Comparison of ENCODE assay signal across 9 cellular contexts in genomic region chr9:130129425-130130061, GRCh38. TPM values are rescaled to one million over a fixed set of nuclear protein-coding genes. Genes with fewer than 3 reads are reported as not detected.
DNase-seq lines count a peak whose midpoint lies in the region; FAIRE-seq and TF ChIP-seq lines count a peak whose summit lies in the region.
"Had no signal": no experiment of that assay in that cellular context is flagged by ENCODE, and none has a peak within 500 bp of the region (broad histone marks: within the 10 kb centered on the region; RNA-seq: fewer than 3 reads in every experiment).

No MANE protein-coding gene starts in this region.

- no peaks in the 10 kb centered on the region for H3K9me3 Mint-ChIP-seq in activated T-cell treated with anti-CD3 and anti-CD28 coated beads, Interleukin-2, amount 50 U/mL, for 24 hours
- no peaks in the 10 kb centered on the region for H3K9me3 Mint-ChIP-seq in stimulated activated naive CD8-positive, alpha-beta T cell treated with anti-CD3 and anti-CD28 coated beads, Interleukin-15, Interleukin-2, amounts not matched to agents 100 ng/mL and 50 ng/mL, for 24 hours

- H3K36me3 Mint-ChIP-seq in activated T-cell treated with anti-CD3 and anti-CD28 coated beads, Interleukin-2, amount 50 U/mL, for 24 hours (ENCODE audit: low read depth), result peaks cover 81% of the 10 kb centered on the region
- H3K36me3 Mint-ChIP-seq in stimulated activated naive CD8-positive, alpha-beta T cell treated with anti-CD3 and anti-CD28 coated beads, Interleukin-15, Interleukin-2, amounts not matched to agents 100 ng/mL and 50 ng/mL, for 24 hours (ENCODE audit: low read depth), result peaks cover 43% of the 10 kb centered on the region

- DNase-seq in HL-60 (ENCODE audit: low read depth in 1 of 2, low spot score in 1 of 2) (no peak), keratinocyte (ENCODE audit: low read depth, low spot score) (no peak), SHP77 (lab: John Stamatoyannopoulos, UW) (no peak), foreskin melanocyte (no peak), DMS 273 (lab: John Stamatoyannopoulos, UW; ENCODE audit: unreplicated experiment) (no peak), NCI-H187 (lab: John Stamatoyannopoulos, UW) (no peak)
- DNase-seq in activated T-cell treated with anti-CD3 and anti-CD28 coated beads, Interleukin-2, amount 50 U/mL, for 24 hours, result peak; percentile 72

- H3K27me3 ChIP-seq in HL-60 (ENCODE audit: insufficient read depth, poor library complexity, severe bottlenecking), result no peaks in the 10 kb centered on the region
- no peaks in the 10 kb centered on the region for H3K27me3 ChIP-seq in keratinocyte (ENCODE audit: control insufficient read depth, extremely low read depth, insufficient read depth, low read length)

- peaks cover 59% of the 10 kb centered on the region for H3K4me1 Mint-ChIP-seq in activated T-cell treated with anti-CD3 and anti-CD28 coated beads, Interleukin-2, amount 50 U/mL, for 24 hours (ENCODE audit: low read depth)
- H3K4me1 Mint-ChIP-seq in stimulated activated naive CD8-positive, alpha-beta T cell treated with anti-CD3 and anti-CD28 coated beads, Interleukin-15, Interleukin-2, amounts not matched to agents 100 ng/mL and 50 ng/mL, for 24 hours (ENCODE audit: low read depth), result peaks cover 67% of the 10 kb centered on the region

- dilution Hi-C loops in keratinocyte (cut with MboI; ENCODE audit: extremely low pct_ligation_motif_present, low sequenced_read_pairs), result no loop called here

- no peak for FAIRE-seq in keratinocyte (lab: Jason Lieb, UNC)
- FAIRE-seq: colon had no signal

- no peaks in the 10 kb centered on the region for H3K9me1 ChIP-seq in keratinocyte (ENCODE audit: control insufficient read depth, extremely low read depth, insufficient read depth, low read length)

- no peaks in the 10 kb centered on the region for H3K9me3 ChIP-seq in keratinocyte (ENCODE audit: control insufficient read depth, low read depth, low read length)

- H3K27ac Mint-ChIP-seq in activated T-cell treated with anti-CD3 and anti-CD28 coated beads, Interleukin-2, amount 50 U/mL, for 24 hours, result peak overlapping the region; percentile 98
- H3K27ac Mint-ChIP-seq in stimulated activated naive CD8-positive, alpha-beta T cell treated with anti-CD3 and anti-CD28 coated beads, Interleukin-15, Interleukin-2, amounts not matched to agents 100 ng/mL and 50 ng/mL, for 24 hours, result peak overlapping the region; percentile 99

- H3K27me3 Mint-ChIP-seq in activated T-cell treated with anti-CD3 and anti-CD28 coated beads, Interleukin-2, amount 50 U/mL, for 24 hours, result no peaks in the 10 kb centered on the region
- H3K27me3 Mint-ChIP-seq in stimulated activated naive CD8-positive, alpha-beta T cell treated with anti-CD3 and anti-CD28 coated beads, Interleukin-15, Interleukin-2, amounts not matched to agents 100 ng/mL and 50 ng/mL, for 24 hours, result no peaks in the 10 kb centered on the region

- H3K4me3 ChIP-seq in HL-60 (replicated peaks; ENCODE audit: insufficient read depth, low read length) (no peak overlapping the region), keratinocyte (ENCODE audit: control insufficient read depth in 2 of 3, extremely low read depth in 1 of 3, insufficient read depth in 2 of 3, low read depth in 1 of 3, low read length in 3 of 3) (no peak overlapping the region)

- TF ChIP-seq CTCF in HL-60 (IDR thresholded peaks at IDR 0.05; ENCODE audit: insufficient read depth, low read length) (no peak), keratinocyte (optimal IDR thresholded peaks at IDR 0.05 in 1 of 3, IDR thresholded peaks at IDR 0.05 in 1 of 3, conservative IDR thresholded peaks at IDR 0.05 in 1 of 3; ENCODE audit: extremely low read depth in 1 of 3, insufficient read depth in 2 of 3, low read length in 3 of 3) (no peak)

- H4K20me1 ChIP-seq in keratinocyte (ENCODE audit: control insufficient read depth, extremely low read depth, insufficient read depth, low read length), result no peaks in the 10 kb centered on the region

- H3K9ac ChIP-seq in keratinocyte (ENCODE audit: control insufficient read depth, extremely low read depth, insufficient read depth, low read length), result peak overlapping the region; percentile 13

- peaks cover 23% of the 10 kb centered on the region for H3K4me1 ChIP-seq in keratinocyte (ENCODE audit: control insufficient read depth, extremely low read depth, insufficient read depth, low read length)

- H3K27ac ChIP-seq in HL-60 (replicated peaks) (peak overlapping the region; percentile 64), keratinocyte (ENCODE audit: control insufficient read depth, insufficient read depth, low read length) (peak overlapping the region; percentile 50)

- peak overlapping the region; percentile 79 for H3K4me3 Mint-ChIP-seq in activated T-cell treated with anti-CD3 and anti-CD28 coated beads, Interleukin-2, amount 50 U/mL, for 24 hours
- peak overlapping the region; percentile 83 for H3K4me3 Mint-ChIP-seq in stimulated activated naive CD8-positive, alpha-beta T cell treated with anti-CD3 and anti-CD28 coated beads, Interleukin-15, Interleukin-2, amounts not matched to agents 100 ng/mL and 50 ng/mL, for 24 hours

- no peak overlapping the region for H2AFZ ChIP-seq in keratinocyte (ENCODE audit: control insufficient read depth, low read length)

- H3K36me3 ChIP-seq in keratinocyte (ENCODE audit: control insufficient read depth in 2 of 2, extremely low read depth in 1 of 2, insufficient read depth in 2 of 2, low read length in 2 of 2), result peaks cover 11 to 13% of the 10 kb centered on the region in 2 experiments

- no peak overlapping the region for H3K4me2 ChIP-seq in keratinocyte (ENCODE audit: control insufficient read depth, extremely low read depth, insufficient read depth, low read depth, low read length)

- H3K79me2 ChIP-seq in keratinocyte (ENCODE audit: control insufficient read depth, insufficient read depth, low read length), result no peaks in the 10 kb centered on the region

RNA-seq across cellular contexts. Expression of gene NCS1, which starts 42.7 kb away (rescaled TPM):
- 49.1 to 67.4 TPM (median 61.6 TPM) in 3 replicates for polyA plus RNA-seq in keratinocyte
- polyA plus RNA-seq in keratinocyte (2011; ENCODE audit: low read depth), result 7.2 TPM
- 52.4 and 71.2 TPM in 2 replicates for polyA plus RNA-seq in keratinocyte (2011; cell fraction: cytosol; rRNA removed)
- 35.4 and 37.0 TPM in 2 replicates for polyA plus RNA-seq in keratinocyte (2011; cell fraction: nucleus; rRNA removed)
- polyA plus RNA-seq in keratinocyte (2012; ENCODE audit: low replicate concordance), result 26.6 and 49.7 TPM in 2 replicates
- polyA minus RNA-seq in keratinocyte, result 45.3 to 74.1 TPM (median 69.9 TPM) in 3 replicates
- 94.6 TPM for polyA minus RNA-seq in keratinocyte (2011; cell fraction: cytosol; rRNA and poly(A)+ RNA removed)
- polyA minus RNA-seq in keratinocyte (2011; cell fraction: nucleus; rRNA and poly(A)+ RNA removed), result 22.4 and 28.3 TPM in 2 replicates
